In genomic region chr6:158046201-158047119, GRCh38 we compare ENCODE assay signal across 9 cellular contexts.
DNase-seq lines count a peak whose midpoint lies in the region; ATAC-seq and TF ChIP-seq lines count a peak whose summit lies in the region.
"Had no signal": no experiment of that assay in that cellular context is flagged by ENCODE, and none has a peak within 500 bp of the region (broad histone marks: within the 10 kb centered on the region; RNA-seq: fewer than 3 reads in every experiment).

No MANE protein-coding gene starts in this region.

- in situ Hi-C loops in brain microvascular endothelial cell (cut with HindIII; ENCODE audit: low pct_ligation_motif_present, low sequenced_read_pairs) = no loop called here

- POLR2A ChIA-PET in activated CD4-positive, alpha-beta T cell treated with anti-CD3 and anti-CD28 coated beads for 36 hours (lab: Charles Lee) = interaction anchor here (0.7 to 2.8 kb wide), 5 partner anchors 11 to 985 kb away, joined by 3 to 9 read pairs (median 5); no protein-coding TSS in a partner anchor

- H3K27me3 ChIP-seq in brain microvascular endothelial cell (replicated peaks) (no peaks in the 10 kb centered on the region), skeletal muscle satellite cell (ENCODE audit: control insufficient read depth, insufficient read depth, low read length) (no peaks in the 10 kb centered on the region), SJCRH30 (no peaks in the 10 kb centered on the region)

- H3K27ac Mint-ChIP-seq in activated CD4-positive, alpha-beta T cell treated with anti-CD3 and anti-CD28 coated beads for 36 hours = peak overlapping the region; percentile 85

- H3K9me3 Mint-ChIP-seq in activated CD4-positive, alpha-beta T cell treated with anti-CD3 and anti-CD28 coated beads for 36 hours (ENCODE audit: low read depth) = no peaks in the 10 kb centered on the region
- H3K9me3 Mint-ChIP-seq: stimulated activated naive B cell treated with anti-CD40 and anti-IgM and Interleukin-4, amounts not matched to agents 10 μg/mL and 1 μg/mL and 100 μg/mL, for 72 hours had no signal

- H3K4me3 Mint-ChIP-seq in activated CD4-positive, alpha-beta T cell treated with anti-CD3 and anti-CD28 coated beads for 36 hours = peak overlapping the region; percentile 25
- H3K4me3 Mint-ChIP-seq: stimulated activated naive B cell treated with anti-CD40 and anti-IgM and Interleukin-4, amounts not matched to agents 10 μg/mL and 1 μg/mL and 100 μg/mL, for 72 hours had no signal

- H3K4me1 Mint-ChIP-seq in activated CD4-positive, alpha-beta T cell treated with anti-CD3 and anti-CD28 coated beads for 36 hours = peaks cover 34% of the 10 kb centered on the region

- peaks cover 51% of the 10 kb centered on the region for H3K36me3 Mint-ChIP-seq in activated CD4-positive, alpha-beta T cell treated with anti-CD3 and anti-CD28 coated beads for 36 hours (ENCODE audit: low read depth)

- H3K27ac ChIP-seq in brain microvascular endothelial cell (peak overlapping the region; percentile 56), SJCRH30 (no peak overlapping the region)

- peaks cover 80% of the 10 kb centered on the region for H3K36me3 ChIP-seq in brain microvascular endothelial cell (replicated peaks)
- peaks cover 58% of the 10 kb centered on the region for H3K36me3 ChIP-seq in skeletal muscle satellite cell (ENCODE audit: insufficient read depth, low read length)
- H3K36me3 ChIP-seq in SJCRH30 = peaks cover 36% of the 10 kb centered on the region

- peak overlapping the region; percentile 78 for H3K9ac ChIP-seq in skeletal muscle satellite cell (ENCODE audit: low read depth, low read length)

- intact Hi-C loops in activated CD4-positive, alpha-beta T cell treated with anti-CD3 and anti-CD28 coated beads for 36 hours (cut with DNase I, micrococcal nuclease) = loop anchor here (1.0 to 5.0 kb wide), 3 partner anchors 11 to 64 kb away; partner anchors contain the start of gene SYNJ2 (in 1 of the 2)

- peak overlapping the region; percentile 28 for H3K4me2 ChIP-seq in skeletal muscle satellite cell (ENCODE audit: low read length)

- H3K4me3 ChIP-seq in brain microvascular endothelial cell (ENCODE audit: low read depth, low read length) = no peak overlapping the region
- H3K4me3 ChIP-seq in skeletal muscle satellite cell (ENCODE audit: low read length) = no peak overlapping the region
- no peak overlapping the region for H3K4me3 ChIP-seq in SJCRH30

- ATAC-seq in activated CD4-positive, alpha-beta T cell treated with anti-CD3 and anti-CD28 coated beads for 36 hours = peak; percentile 57
- ATAC-seq in GM18861 (IDR thresholded peaks at IDR 0.05; ENCODE audit: unreplicated experiment) = no peak
- ATAC-seq: stimulated activated naive B cell treated with anti-CD40 and anti-IgM and Interleukin-4, amounts not matched to agents 10 μg/mL and 1 μg/mL and 100 μg/mL, for 72 hours had no signal

- peaks cover 59% of the 10 kb centered on the region for H3K4me1 ChIP-seq in skeletal muscle satellite cell (ENCODE audit: control insufficient read depth, insufficient read depth, low read length)
- peaks cover 21% of the 10 kb centered on the region for H3K4me1 ChIP-seq in SJCRH30

- H3K27me3 Mint-ChIP-seq in activated CD4-positive, alpha-beta T cell treated with anti-CD3 and anti-CD28 coated beads for 36 hours = no peaks in the 10 kb centered on the region
- H3K27me3 Mint-ChIP-seq: stimulated activated naive B cell treated with anti-CD40 and anti-IgM and Interleukin-4, amounts not matched to agents 10 μg/mL and 1 μg/mL and 100 μg/mL, for 72 hours had no signal

- no peak for TF ChIP-seq CTCF in brain microvascular endothelial cell (IDR thresholded peaks at IDR 0.05; ENCODE audit: low read depth, low read length, missing control alignments)

- CTCF ChIA-PET in activated CD4-positive, alpha-beta T cell treated with anti-CD3 and anti-CD28 coated beads for 36 hours (lab: Charles Lee) = interaction anchor here (0.5 to 4.3 kb wide), 5 partner anchors 9 to 811 kb away, joined by 3 to 23 read pairs (median 4); no protein-coding TSS in a partner anchor

- H3K9me3 ChIP-seq in skeletal muscle satellite cell (replicated peaks; ENCODE audit: low read length) (no peaks in the 10 kb centered on the region), SJCRH30 (replicated peaks) (no peaks in the 10 kb centered on the region)

- DNase-seq in activated CD4-positive, alpha-beta T cell treated with anti-CD3 and anti-CD28 coated beads for 36 hours = no peak
- no peak for DNase-seq in activated CD4-positive, alpha-beta T cell treated with anti-CD3 and anti-CD28 coated beads for 4 hours
- peak; percentile 44 for DNase-seq in MV-4-11 (lab: John Stamatoyannopoulos, UW)
- no peak for DNase-seq in brain microvascular endothelial cell
- DNase-seq in SJCRH30 = no peak
- DNase-seq in DMS153 treated with DMSO at 0.1 percent for 48 hours (lab: John Stamatoyannopoulos, UW; ENCODE audit: unreplicated experiment) = no peak
- DNase-seq: stimulated activated naive B cell treated with anti-CD40 and anti-IgM and Interleukin-4, amounts not matched to agents 10 μg/mL and 1 μg/mL and 100 μg/mL, for 72 hours had no signal
